Comparison of ENCODE assay signal across 9 cellular contexts in the genomic region with DNA sequence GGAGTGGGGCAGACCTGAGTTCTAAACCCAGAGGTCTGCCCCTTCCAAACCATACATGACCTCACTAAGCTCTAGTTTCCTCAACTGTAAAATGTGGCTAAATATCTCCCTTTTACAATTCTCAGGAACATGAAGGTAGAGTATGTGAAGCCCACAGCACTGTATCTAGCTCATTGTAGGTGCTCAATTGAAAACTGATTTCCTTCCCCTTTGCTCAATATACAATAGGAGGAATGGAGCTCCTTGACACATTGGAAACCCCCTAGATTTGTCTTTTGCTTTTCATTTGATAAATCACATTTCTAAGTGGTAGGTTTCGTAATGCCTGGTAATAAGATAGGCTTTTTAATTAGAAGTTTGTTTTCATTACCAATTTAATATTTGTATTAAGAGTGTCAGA.
DNase-seq lines count a peak whose midpoint lies in the region; ATAC-seq, FAIRE-seq and TF ChIP-seq lines count a peak whose summit lies in the region.
"Had no signal": no experiment of that assay in that cellular context is flagged by ENCODE, and none has a peak within 500 bp of the region (broad histone marks: within the 10 kb centered on the region; RNA-seq: fewer than 3 reads in every experiment).

No MANE protein-coding gene starts in this region.

- peak; percentile 41 for ATAC-seq in GM18498 (IDR thresholded peaks at IDR 0.05; ENCODE audit: unreplicated experiment)

- H3K4me3 Mint-ChIP-seq in HFFc6, result peak overlapping the region; percentile 94

- H3K27me3 ChIP-seq in adipocyte (replicated peaks; ENCODE audit: control insufficient read depth, insufficient read depth, low read length) (no peaks in the 10 kb centered on the region), skeletal muscle tissue (ENCODE audit: control insufficient read depth in 3 of 3, insufficient read depth in 3 of 3, low read length in 3 of 3) (no peaks in the 10 kb centered on the region)

- H3K4me1 ChIP-seq in adipocyte (ENCODE audit: control insufficient read depth, insufficient read depth, low read length) (peaks cover 85% of the 10 kb centered on the region), skeletal muscle tissue (ENCODE audit: control insufficient read depth in 3 of 3, insufficient read depth in 3 of 3, low read length in 3 of 3) (peaks cover 68 to 81% (median 74%) of the 10 kb centered on the region in 3 donors)

- no peaks in the 10 kb centered on the region for H3K27me3 Mint-ChIP-seq in HFFc6 (ENCODE audit: insufficient read depth)

- H3K36me3 Mint-ChIP-seq in HFFc6 (ENCODE audit: low read depth), result peaks cover 100% of the 10 kb centered on the region

- H3K36me3 ChIP-seq in adipocyte (ENCODE audit: control insufficient read depth, insufficient read depth, low read length, severe bottlenecking) (peaks cover 81% of the 10 kb centered on the region), skeletal muscle tissue (ENCODE audit: control insufficient read depth in 3 of 3, insufficient read depth in 3 of 3, low read length in 3 of 3) (peaks cover 12 to 35% (median 29%) of the 10 kb centered on the region in 3 donors)

- no peaks in the 10 kb centered on the region for H3K9me3 ChIP-seq in adipocyte (ENCODE audit: control insufficient read depth, low read length)
- no peaks in the 10 kb centered on the region for H3K9me3 ChIP-seq in skeletal muscle tissue (ENCODE audit: control insufficient read depth in 3 of 3, low read length in 3 of 3)
- H3K9me3 ChIP-seq: mucosa of descending colon had no signal

- TF ChIP-seq CTCF in HFFc6 (IDR thresholded peaks at IDR 0.05), result no peak

- DNase-seq in HFFc6, result no peak
- DNase-seq in adipocyte (ENCODE audit: low read depth), result no peak
- DNase-seq in activated gamma-delta T cell (lab: John Stamatoyannopoulos, UW), result no peak
- no peak for DNase-seq in GM12891 (ENCODE audit: insufficient read length, low spot score)
- no peak for DNase-seq in NCI-H146 (lab: John Stamatoyannopoulos, UW)
- no peak for DNase-seq in AG20443 (ENCODE audit: low spot score)
- DNase-seq: mucosa of descending colon had no signal

- FAIRE-seq in GM12891 (lab: Jason Lieb, UNC), result no peak

- H3K4me3 ChIP-seq in adipocyte (ENCODE audit: low read length), result peak overlapping the region; percentile 99
- peak overlapping the region; percentile 6 to 54 (median 39) for H3K4me3 ChIP-seq in skeletal muscle tissue (ENCODE audit: low read length in 3 of 3)
- H3K4me3 ChIP-seq: mucosa of descending colon had no signal

- peak overlapping the region; percentile 96 for H3K27ac ChIP-seq in skeletal muscle tissue (ENCODE audit: low read depth, low read length)

- H3K27ac Mint-ChIP-seq in HFFc6, result peak overlapping the region; percentile 54

- peaks cover 90% of the 10 kb centered on the region for H3K4me1 Mint-ChIP-seq in HFFc6 (ENCODE audit: low read depth)

- H3K9me3 Mint-ChIP-seq in HFFc6, result no peaks in the 10 kb centered on the region

- no peak for TF ChIP-seq POLR2A in GM12891 (IDR thresholded peaks at IDR 0.05; ENCODE audit: low read depth, low read length)

- peak overlapping the region; percentile 86 for H3K9ac ChIP-seq in adipocyte (ENCODE audit: low read length)
- peak overlapping the region; percentile 1 to 36 (median 18) for H3K9ac ChIP-seq in skeletal muscle tissue (ENCODE audit: low read depth in 1 of 3, low read length in 3 of 3)

TF ChIP-seq in GM12891, 5 proteins besides CTCF, POLR2A, EP300 and RAD21:
- no peak for TF ChIP-seq PAX5 (IDR thresholded peaks at IDR 0.05; ENCODE audit: insufficient read depth, low read length, severe bottlenecking)
- no peak for TF ChIP-seq POU2F2 (IDR thresholded peaks at IDR 0.05; ENCODE audit: low read depth, low read length)
- no peak for TF ChIP-seq POLR2AphosphoS5 (IDR thresholded peaks at IDR 0.05; ENCODE audit: low read depth, low read length)
- no peak for TF ChIP-seq SPI1 (IDR thresholded peaks at IDR 0.05; ENCODE audit: low read depth, low read length)
- TF ChIP-seq TAF1 (IDR thresholded peaks at IDR 0.05; ENCODE audit: low read depth, low read length), result no peak
TF ChIP-seq in GM12891: peak in this region for 0.
